ENCODE assay signal across 22 cellular contexts in genomic region chr14:75605916-75606315, GRCh38. TPM values are rescaled to one million over a fixed set of nuclear protein-coding genes. Genes with fewer than 3 reads are reported as not detected.
DNase-seq lines count a peak whose midpoint lies in the region; ATAC-seq and TF ChIP-seq lines count a peak whose summit lies in the region.
"Had no signal": no experiment of that assay in that cellular context is flagged by ENCODE, and none has a peak within 500 bp of the region (broad histone marks: within the 10 kb centered on the region; RNA-seq: fewer than 3 reads in every experiment).

No MANE protein-coding gene starts in this region.

- no peaks in the 10 kb centered on the region for H3F3A ChIP-seq in PC-9 (ENCODE audit: insufficient read depth, low read depth)

- BruUV-seq in PC-9 (replicated peaks; lab: Mats Ljungman, UMichigan), result no TSS peak
- no TSS peak for BruUV-seq in A673 (replicated peaks; lab: Mats Ljungman, UMichigan)

- H3K79me2 ChIP-seq in PC-9 (ENCODE audit: low read depth), result no peaks in the 10 kb centered on the region

- H3K4me2 ChIP-seq in PC-9, result no peak overlapping the region

- H3K27ac ChIP-seq in heart right ventricle (peak overlapping the region in 5 of 10 donors; percentile 2 to 78 (median 61)), coronary artery (peak overlapping the region in 1 of 2 donors; percentile 26), lung (ENCODE audit: low read depth in 1 of 2, low read length in 1 of 2) (peak overlapping the region; percentile 9 to 44), upper lobe of right lung (peak overlapping the region; percentile 62), PC-9 (no peak overlapping the region), A673 (ENCODE audit: low read depth, low read length, poor library complexity, severe bottlenecking) (no peak overlapping the region)
- H3K27ac ChIP-seq: pancreas had no signal

- DNase-seq in heart right ventricle, result no peak
- no peak for DNase-seq in cardiac septum (ENCODE audit: low spot score)
- no peak for DNase-seq in coronary artery (ENCODE audit: low spot score)
- no peak for DNase-seq in lung (ENCODE audit: low spot score)
- DNase-seq in upper lobe of right lung, result no peak
- DNase-seq in PC-9, result no peak
- DNase-seq in A673 (ENCODE audit: low spot score), result no peak
- DNase-seq: 8988T; activated CD4-positive, alpha-beta memory T cell treated with anti-CD3 and anti-CD28 coated beads for 36 hours; activated CD4-positive, alpha-beta T cell treated with anti-CD3 and anti-CD28 coated beads for 1 hour; activated naive CD4-positive, alpha-beta T cell; CD4-positive, CD25-positive, alpha-beta regulatory T cell; erythroblast; GF-D8; NCI-H2107; NCI-H345; pancreas; stimulated activated CD4-positive, alpha-beta T cell treated with anti-CD3 and anti-CD28 coated beads, Interleukin-2, amount 100 ng/mL, for 24 hours; stimulated activated CD8-positive, alpha-beta memory T cell treated with anti-CD3 and anti-CD28 coated beads, Interleukin-4, amount 100 ng/mL, for 48 hours had no signal

- H3K27me3 ChIP-seq in heart right ventricle (no peaks in the 10 kb centered on the region), lung (ENCODE audit: control insufficient read depth, insufficient read depth) (no peaks in the 10 kb centered on the region), upper lobe of right lung (no peaks in the 10 kb centered on the region), PC-9 (ENCODE audit: insufficient read depth, low read depth) (no peaks in the 10 kb centered on the region), A673 (replicated peaks; ENCODE audit: insufficient read depth, low read depth, low read length, poor library complexity) (peaks cover 15% of the 10 kb centered on the region)
- H3K27me3 ChIP-seq: pancreas had no signal

- POLR2A ChIA-PET in PC-9 (lab: Charles Lee; ENCODE audit: unreplicated experiment), result interaction anchor here (0.9 kb wide), 1 partner anchor 43 kb away, joined by 4 read pairs; no protein-coding TSS in a partner anchor
- POLR2A ChIA-PET in A673 (lab: Charles Lee; ENCODE audit: low non-redundant PET), result no interaction called here

- no peak overlapping the region for H2AFZ ChIP-seq in PC-9

- CTCF ChIA-PET in PC-9 (lab: Charles Lee) (interaction anchor here (0.6 kb wide), 1 partner anchor 50 kb away, joined by 4 read pairs; no protein-coding TSS in a partner anchor), A673 (lab: Charles Lee) (no interaction called here)

- H3K4me1 ChIP-seq in heart right ventricle, result peaks cover 0 to 77% (median 32%) of the 10 kb centered on the region in 9 donors
- H3K4me1 ChIP-seq in lung (ENCODE audit: control insufficient read depth in 2 of 2, insufficient read depth in 2 of 2, low read length in 2 of 2), result peaks cover 0 to 7% of the 10 kb centered on the region in 2 donors
- H3K4me1 ChIP-seq in upper lobe of right lung, result peaks cover 27% of the 10 kb centered on the region
- no peaks in the 10 kb centered on the region for H3K4me1 ChIP-seq in PC-9 (replicated peaks; ENCODE audit: insufficient read depth)
- H3K4me1 ChIP-seq in A673 (ENCODE audit: insufficient read depth, low read length, poor library complexity, severe bottlenecking), result no peaks in the 10 kb centered on the region
- H3K4me1 ChIP-seq: pancreas had no signal

- WGBS in heart right ventricle, 2 donors, result 65 to 66% methylated on average over 10 of the region's 10 CpGs
- 68 to 83% methylated on average over 10 of the region's 10 CpGs for WGBS in lung, 2 donors

- TF ChIP-seq CTCF in heart right ventricle (IDR thresholded peaks at IDR 0.05) (no peak), coronary artery (IDR thresholded peaks at IDR 0.05) (no peak), lung (IDR thresholded peaks at IDR 0.05; ENCODE audit: control extremely low read depth, extremely low read depth) (no peak), upper lobe of right lung (IDR thresholded peaks at IDR 0.05) (no peak), PC-9 (conservative IDR thresholded peaks at IDR 0.05) (no peak), A673 (conservative IDR thresholded peaks at IDR 0.05; ENCODE audit: low read depth, low read length) (no peak)

- no peaks in the 10 kb centered on the region for H3K36me3 ChIP-seq in heart right ventricle
- H3K36me3 ChIP-seq in lung (ENCODE audit: control insufficient read depth in 2 of 2, insufficient read depth in 2 of 2, low read length in 2 of 2), result no peaks in the 10 kb centered on the region
- H3K36me3 ChIP-seq in upper lobe of right lung, result no peaks in the 10 kb centered on the region
- H3K36me3 ChIP-seq in PC-9 (ENCODE audit: low read depth), result no peaks in the 10 kb centered on the region
- no peaks in the 10 kb centered on the region for H3K36me3 ChIP-seq in A673 (ENCODE audit: insufficient read depth, low read length, poor library complexity, severe bottlenecking)
- H3K36me3 ChIP-seq: pancreas had no signal

- peak in 1 of 8 donors; percentile 15 for ATAC-seq in heart right ventricle
- no peak for ATAC-seq in lung (ENCODE audit: insufficient read depth, low FRiP score)
- no peak for ATAC-seq in upper lobe of right lung
- ATAC-seq in GM18511 (IDR thresholded peaks at IDR 0.05; ENCODE audit: unreplicated experiment), result no peak
- ATAC-seq: HCT116 had no signal

- H3K9me3 ChIP-seq in heart right ventricle, result peaks cover 0 to 12% (median 0%) of the 10 kb centered on the region in 11 donors
- H3K9me3 ChIP-seq in lung (ENCODE audit: control insufficient read depth in 2 of 2, insufficient read depth in 1 of 2, low read length in 1 of 2), result peaks cover 0 to 5% of the 10 kb centered on the region in 2 donors
- H3K9me3 ChIP-seq in upper lobe of right lung, result no peaks in the 10 kb centered on the region
- H3K9me3 ChIP-seq in PC-9 (ENCODE audit: insufficient read depth, low read depth), result peaks cover 6% of the 10 kb centered on the region
- no peaks in the 10 kb centered on the region for H3K9me3 ChIP-seq in A673 (ENCODE audit: low read depth, low read length, poor library complexity, severe bottlenecking)
- H3K9me3 ChIP-seq: pancreas had no signal

- no peaks in the 10 kb centered on the region for H4K20me1 ChIP-seq in PC-9 (ENCODE audit: insufficient read depth)

- H3K4me3 ChIP-seq in heart right ventricle (peak overlapping the region in 6 of 10 donors; percentile 4 to 41 (median 20)), coronary artery (peak overlapping the region; percentile 11), lung (no peak overlapping the region), upper lobe of right lung (peak overlapping the region; percentile 45), PC-9 (no peak overlapping the region), A673 (ENCODE audit: low read depth, low read length, poor library complexity, severe bottlenecking) (no peak overlapping the region)
- H3K4me3 ChIP-seq: pancreas had no signal

- H3K9me2 ChIP-seq in PC-9 (ENCODE audit: insufficient read depth), result no peaks in the 10 kb centered on the region

- intact Hi-C loops in heart right ventricle (cut with DNase I) (no loop called here), cardiac septum (cut with DNase I) (no loop called here), upper lobe of right lung (cut with DNase I) (no loop called here), PC-9 (cut with micrococcal nuclease; ENCODE audit: unreplicated experiment) (loop anchor here (5.0 kb wide), 1 partner anchor 41 kb away; no protein-coding TSS in a partner anchor), A673 (cut with micrococcal nuclease; ENCODE audit: unreplicated experiment) (no loop called here)

RNA-seq across cellular contexts. Expression of gene FLVCR2, which starts 27.5 kb away (rescaled TPM):
- total RNA-seq in heart right ventricle (10 to 100 TPM in 1 of 10 donors, 1 to 10 TPM in 8, under 1 TPM in 1; 0.95 to 11.3 (median 3.4) TPM), cardiac septum (1.3 TPM), lung (10 to 100 TPM in 1 of 2 donors, 1 to 10 TPM in 1; 9.6 to 31.4 TPM), upper lobe of right lung (28.6 TPM), PC-9 (2021) (12.4 and 35.7 TPM in 2 replicates), A673 (2021) (0.22 and 3.5 TPM in 2 replicates)
- polyA plus RNA-seq in heart right ventricle (1 to 10 TPM; 1.1 to 1.7 TPM), lung (10 to 100 TPM in 1 of 2 donors, 1 to 10 TPM in 1; 4.7 to 37.6 TPM)
- polyA plus RNA-seq: neural cell had no signal

RNA-seq across cellular contexts. Expression of gene ERG28, which starts 54.8 kb away (rescaled TPM):
- 1 to 10 TPM; 6.3 to 8.9 (median 6.8) TPM for total RNA-seq in heart right ventricle
- 10 to 100 TPM; 13.7 to 14.6 TPM for polyA plus RNA-seq in heart right ventricle
- total RNA-seq in cardiac septum, result 7.5 TPM
- 10 to 100 TPM; 13.6 to 41.1 TPM for total RNA-seq in lung
- 10 to 100 TPM; 39.3 to 67.2 TPM for polyA plus RNA-seq in lung
- 36.1 TPM for total RNA-seq in upper lobe of right lung
- 25.2 and 32.5 TPM in 2 replicates for total RNA-seq in PC-9 (2021)
- 38.3 and 43.3 TPM in 2 replicates for total RNA-seq in A673 (2021)

RNA-seq across cellular contexts. Expression of gene TTLL5, which starts 55.1 kb away (rescaled TPM):
- total RNA-seq in heart right ventricle, result 10 to 100 TPM; 14.6 to 24.7 (median 18.5) TPM
- 1 to 10 TPM; 5.6 to 7.7 TPM for polyA plus RNA-seq in heart right ventricle
- total RNA-seq in cardiac septum, result 17.5 TPM
- total RNA-seq in lung, result 10 to 100 TPM; 45.3 to 58.6 TPM
- 10 to 100 TPM; 10.3 to 12.2 TPM for polyA plus RNA-seq in lung
- 26.0 TPM for total RNA-seq in upper lobe of right lung
- total RNA-seq in PC-9 (2021), result 60.3 and 75.3 TPM in 2 replicates
- total RNA-seq in A673 (2021), result 56.4 and 56.7 TPM in 2 replicates

Comparison
In these comparisons a context has a peak if more than half of its experiments do, and no peak if none do; other contexts are left out.
1. H3K27ac ChIP-seq: peak in lung (2 of 2) and upper lobe of right lung (single experiment); none in PC-9 (single experiment) and A673 (single experiment).
2. H3K4me3 ChIP-seq: peak in heart right ventricle (6 of 10), coronary artery (single experiment) and upper lobe of right lung (single experiment); none in lung (single experiment), PC-9 (single experiment) and A673 (single experiment).